Comparison of ENCODE assay signal across 11 cellular contexts in genomic region chr18:44696892-44697291, GRCh38. TPM values are rescaled to one million over a fixed set of nuclear protein-coding genes. Genes with fewer than 3 reads are reported as not detected.
DNase-seq lines count a peak whose midpoint lies in the region; ATAC-seq and TF ChIP-seq lines count a peak whose summit lies in the region.
"Had no signal": no experiment of that assay in that cellular context is flagged by ENCODE, and none has a peak within 500 bp of the region (broad histone marks: within the 10 kb centered on the region; RNA-seq: fewer than 3 reads in every experiment).

No MANE protein-coding gene starts in this region.

- no peak overlapping the region for H3K4me2 ChIP-seq in mesendoderm (ENCODE audit: low read length)

- H3K9ac ChIP-seq in mesendoderm (ENCODE audit: low read length) (no peak overlapping the region), stomach smooth muscle (ENCODE audit: low read length in 2 of 2) (peak overlapping the region in 1 of 2 donors; percentile 7)

- no peak for DNase-seq in epithelial cell of proximal tubule (ENCODE audit: low read depth)
- peak; percentile 57 for DNase-seq in mesendoderm
- DNase-seq in DMS 273 (lab: John Stamatoyannopoulos, UW; ENCODE audit: unreplicated experiment): no peak
- no peak for DNase-seq in stimulated activated CD4-positive, alpha-beta T cell treated with anti-CD3 and anti-CD28 coated beads, Interleukin-15, amount 100 ng/mL, for 24 hours
- DNase-seq: MV-4-11; SJCRH30; stimulated activated CD4-positive, alpha-beta T cell treated with anti-CD3 and anti-CD28 coated beads, Interleukin-1b, Interleukin-23, amount 100 ng/mL, for 48 hours had no signal

- H3K9me3 ChIP-seq in stomach smooth muscle (ENCODE audit: control insufficient read depth in 2 of 2, low read length in 2 of 2): no peaks in the 10 kb centered on the region
- H3K9me3 ChIP-seq: SJCRH30 had no signal

- H3K4me1 ChIP-seq in mesendoderm (ENCODE audit: control insufficient read depth, low read depth, low read length) (peaks cover 16% of the 10 kb centered on the region), stomach smooth muscle (ENCODE audit: control insufficient read depth, insufficient read depth, low read length) (peaks cover 39% of the 10 kb centered on the region)
- H3K4me1 ChIP-seq: SJCRH30 had no signal

- H3K27ac ChIP-seq in mesendoderm (ENCODE audit: low read depth, low read length) (no peak overlapping the region), stomach smooth muscle (ENCODE audit: low read length) (peak overlapping the region; percentile 53)
- H3K27ac ChIP-seq: SJCRH30 had no signal

- H2AK5ac ChIP-seq in mesendoderm (ENCODE audit: low read length): no peak overlapping the region

- no peaks in the 10 kb centered on the region for H3K36me3 ChIP-seq in mesendoderm (ENCODE audit: control insufficient read depth, insufficient read depth, low read length)
- H3K36me3 ChIP-seq in stomach smooth muscle (ENCODE audit: control insufficient read depth in 2 of 2, insufficient read depth in 2 of 2, low read length in 2 of 2): no peaks in the 10 kb centered on the region
- H3K36me3 ChIP-seq: SJCRH30 had no signal

- H3K4me3 ChIP-seq in epithelial cell of proximal tubule (ENCODE audit: low read depth, low read length): peak overlapping the region; percentile 59
- H3K4me3 ChIP-seq in mesendoderm (ENCODE audit: low read length): no peak overlapping the region
- peak overlapping the region in 1 of 2 donors; percentile 54 for H3K4me3 ChIP-seq in stomach smooth muscle (ENCODE audit: low read length in 2 of 2)
- H3K4me3 ChIP-seq: SJCRH30 had no signal

- no peak overlapping the region for H2BK5ac ChIP-seq in mesendoderm (ENCODE audit: low read length)

- H4K8ac ChIP-seq in mesendoderm (ENCODE audit: low read depth, low read length): no peak overlapping the region

- no peak overlapping the region for H2BK120ac ChIP-seq in mesendoderm (ENCODE audit: low read depth, low read length)

- TF ChIP-seq EP300 in Ishikawa (IDR thresholded peaks at IDR 0.05; ENCODE audit: borderline replicate concordance): 0 out of 2 replicates have a peak, but pooled peaks have one; percentile 22

- TF ChIP-seq RAD21 in Ishikawa (IDR thresholded peaks at IDR 0.05; ENCODE audit: low read depth): no peak

- H3K4ac ChIP-seq in mesendoderm (ENCODE audit: low read depth, low read length): no peak overlapping the region

- no peak for TF ChIP-seq CTCF in epithelial cell of proximal tubule (conservative IDR thresholded peaks at IDR 0.05; ENCODE audit: low read depth, low read length)

- H3K56ac ChIP-seq in mesendoderm (ENCODE audit: low read length): peak overlapping the region; percentile 28

- no peak overlapping the region for H4K5ac ChIP-seq in mesendoderm (ENCODE audit: low read length)

- no peak overlapping the region for H2BK15ac ChIP-seq in mesendoderm (replicated peaks; ENCODE audit: low read depth)

- H3K18ac ChIP-seq in mesendoderm (ENCODE audit: low read length): peak overlapping the region; percentile 33

- no CpG with 5 or more reads among the region's 9 CpGs for WGBS in mesendoderm (ENCODE audit: extremely low coverage, insufficient coverage, low lambda C conversion rate)

- no peak for ATAC-seq in HG03135 (IDR thresholded peaks at IDR 0.05; ENCODE audit: unreplicated experiment)
- ATAC-seq in GM21723 (IDR thresholded peaks at IDR 0.05; ENCODE audit: unreplicated experiment): no peak

- H3K79me2 ChIP-seq in mesendoderm (ENCODE audit: control insufficient read depth, insufficient read depth, low read length): no peaks in the 10 kb centered on the region

- H3K27me3 ChIP-seq in mesendoderm (ENCODE audit: insufficient read depth, low read length, poor library complexity) (no peaks in the 10 kb centered on the region), stomach smooth muscle (ENCODE audit: control insufficient read depth in 1 of 2, insufficient read depth in 2 of 2, low read length in 2 of 2) (no peaks in the 10 kb centered on the region)
- H3K27me3 ChIP-seq: SJCRH30 had no signal

- peaks cover 5% of the 10 kb centered on the region for H3K79me1 ChIP-seq in mesendoderm (ENCODE audit: low read length)

- H3K23ac ChIP-seq in mesendoderm (ENCODE audit: low read length): no peak overlapping the region

TF ChIP-seq in Ishikawa, 13 proteins besides CTCF, POLR2A, EP300 and RAD21:
- peak; percentile 83; the same call in 1 of the 2 replicates for TF ChIP-seq TEAD4 (IDR thresholded peaks at IDR 0.05)
- TF ChIP-seq MAX (IDR thresholded peaks at IDR 0.05): 0 out of 2 replicates have a peak, but pooled peaks have one; percentile 35
- peak; percentile 41; the same call in 1 of the 2 replicates for TF ChIP-seq NFIC (IDR thresholded peaks at IDR 0.05)
- TF ChIP-seq EGR1 (IDR thresholded peaks at IDR 0.05): peak; percentile 21; the same call in 1 of the 2 replicates
- no peak for TF ChIP-seq YY1 (IDR thresholded peaks at IDR 0.05; ENCODE audit: low read depth)

RNA-seq across cellular contexts. Expression of gene SETBP1, which starts 16.2 kb away (rescaled TPM):
- 0.65 and 2.4 TPM in 2 replicates for total RNA-seq in epithelial cell of proximal tubule
- 1.9 TPM for polyA plus RNA-seq in mesendoderm (2013, experiment 1 of 2)
- 1.9 TPM for polyA plus RNA-seq in mesendoderm (2013, experiment 2 of 2)
